Comparison of ENCODE assay signal across 8 cellular contexts in the genomic region with DNA sequence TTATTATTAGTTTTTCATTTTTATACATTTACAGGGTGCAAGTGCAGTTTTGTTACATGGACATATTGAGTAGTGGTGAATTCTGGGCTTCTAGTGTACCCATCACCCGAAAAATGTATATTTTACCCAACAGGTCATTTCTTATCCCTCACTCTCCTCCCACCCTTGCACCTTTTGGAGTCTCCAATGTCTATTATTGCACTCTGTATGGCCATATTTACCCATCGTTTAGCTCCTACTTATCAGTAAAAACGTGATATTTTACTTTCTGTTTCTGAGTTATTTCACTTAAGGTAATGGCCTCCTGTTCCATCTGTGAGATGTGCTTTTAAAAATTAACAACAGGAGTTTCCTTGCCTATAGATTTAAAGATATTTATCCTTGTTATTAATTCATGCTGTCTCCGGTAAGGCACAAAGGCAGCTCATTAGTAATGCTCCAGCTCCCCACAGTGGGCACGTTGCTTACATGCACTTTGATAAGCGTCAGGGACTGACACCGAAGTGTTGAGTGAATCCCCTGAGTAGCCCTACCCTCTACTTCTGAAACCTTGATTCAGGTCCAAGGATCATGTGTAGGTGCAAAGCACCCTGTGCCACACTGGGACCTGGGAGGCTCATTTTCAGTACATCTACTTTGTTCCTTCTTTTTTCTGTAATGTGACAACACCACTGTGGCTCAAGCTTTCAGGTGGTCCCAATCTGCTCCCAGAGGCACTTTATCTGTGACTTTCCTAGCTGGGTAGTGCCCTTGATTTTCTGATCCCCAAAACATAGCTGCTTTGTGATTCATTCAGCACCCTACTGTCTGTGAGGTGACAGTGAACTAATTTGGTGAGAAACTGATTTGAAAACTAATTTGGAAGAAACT. TPM values are rescaled to one million over a fixed set of nuclear protein-coding genes. Genes with fewer than 3 reads are reported as not detected.
DNase-seq lines count a peak whose midpoint lies in the region; TF ChIP-seq lines count a peak whose summit lies in the region.

No MANE protein-coding gene starts in this region.

- POLR2A ChIA-PET in HEK293T (lab: Yijun Ruan, JAX): interaction anchor here (1.0 kb wide), 1 partner anchor 123 kb away, joined by 3 read pairs; a partner anchor contains a TSS

- intact Hi-C loops in dorsolateral prefrontal cortex (cut with DNase I) (loop anchor here (5.0 kb wide), 1 partner anchor 75 kb away; no protein-coding TSS in a partner anchor), lower leg skin (cut with DNase I; ENCODE audit: low total_unique reads) (no loop called here)

- peak; percentile 57 for TF ChIP-seq CTCF in GM12872 (IDR thresholded peaks at IDR 0.05; ENCODE audit: insufficient read depth, low read depth, low read length)
- peak in 48 of 56 donors; percentile 12 to 70 (median 42) for TF ChIP-seq CTCF in dorsolateral prefrontal cortex (IDR thresholded peaks at IDR 0.05 in 54 of 56, conservative IDR thresholded peaks at IDR 0.05 in 2 of 56; ENCODE audit: low read depth in 1 of 56, partially characterized antibody in 56 of 56)
- TF ChIP-seq CTCF in lower leg skin (IDR thresholded peaks at IDR 0.05): no peak

- no peak overlapping the region for H3K27ac ChIP-seq in dorsolateral prefrontal cortex

- WGBS in lower leg skin, 2 donors: 17 to 21% methylated on average over 7 of the region's 7 CpGs

- DNase-seq in A172 (ENCODE audit: low spot score): peak; percentile 53
- DNase-seq in HEK293T (ENCODE audit: extremely low spot score): peak; percentile 47
- peak; percentile 45 for DNase-seq in M059J (ENCODE audit: low read depth)
- DNase-seq in SK-N-DZ (ENCODE audit: low spot score): peak; percentile 59
- peak in 3 of 10 donors; percentile 37 to 55 (median 51) for DNase-seq in dorsolateral prefrontal cortex
- DNase-seq in midbrain (lab: John Stamatoyannopoulos, UW): peak; percentile 16
- no peak for DNase-seq in lower leg skin (ENCODE audit: low spot score in 2 of 2)

- CTCF ChIA-PET in HEK293T (lab: Yijun Ruan, JAX): interaction anchor here (0.5 to 1.9 kb wide), 7 partner anchors 9 to 283 kb away, joined by 3 to 15 read pairs (median 5); no protein-coding TSS in a partner anchor

- H3K4me3 ChIP-seq in dorsolateral prefrontal cortex (no peak overlapping the region), lower leg skin (ENCODE audit: low read depth, poor library complexity, severe bottlenecking) (no peak overlapping the region)

- no peaks in the 10 kb centered on the region for H3K27me3 ChIP-seq in dorsolateral prefrontal cortex

- TF ChIP-seq POLR2A in lower leg skin (IDR thresholded peaks at IDR 0.05): no peak

TF ChIP-seq in HEK293T, 16 proteins besides CTCF, POLR2A, EP300 and RAD21:
- TF ChIP-seq TARDBP (IDR thresholded peaks at IDR 0.05) (no peak), FOXK2 (IDR thresholded peaks at IDR 0.05) (no peak), FOXA1 (IDR thresholded peaks at IDR 0.05) (no peak), ARNT (IDR thresholded peaks at IDR 0.05) (no peak), NFRKB (IDR thresholded peaks at IDR 0.05) (no peak), LEF1 (IDR thresholded peaks at IDR 0.05; ENCODE audit: borderline replicate concordance) (no peak), FOXM1 (IDR thresholded peaks at IDR 0.05; ENCODE audit: borderline replicate concordance) (no peak), HDGF (IDR thresholded peaks at IDR 0.05; ENCODE audit: borderline replicate concordance) (no peak), L3MBTL2 (conservative IDR thresholded peaks at IDR 0.05) (no peak), SUZ12 (IDR thresholded peaks at IDR 0.05) (no peak), CTBP1 (IDR thresholded peaks at IDR 0.05; ENCODE audit: borderline replicate concordance) (no peak)
- TF ChIP-seq, protein P1, sequence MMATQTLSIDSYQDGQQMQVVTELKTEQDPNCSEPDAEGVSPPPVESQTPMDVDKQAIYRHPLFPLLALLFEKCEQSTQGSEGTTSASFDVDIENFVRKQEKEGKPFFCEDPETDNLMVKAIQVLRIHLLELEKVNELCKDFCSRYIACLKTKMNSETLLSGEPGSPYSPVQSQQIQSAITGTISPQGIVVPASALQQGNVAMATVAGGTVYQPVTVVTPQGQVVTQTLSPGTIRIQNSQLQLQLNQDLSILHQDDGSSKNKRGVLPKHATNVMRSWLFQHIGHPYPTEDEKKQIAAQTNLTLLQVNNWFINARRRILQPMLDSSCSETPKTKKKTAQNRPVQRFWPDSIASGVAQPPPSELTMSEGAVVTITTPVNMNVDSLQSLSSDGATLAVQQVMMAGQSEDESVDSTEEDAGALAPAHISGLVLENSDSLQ (IDR thresholded peaks at IDR 0.05): no peak

RNA-seq across cellular contexts. Expression of a gene that starts 27.3 kb away (rescaled TPM):
- total RNA-seq in A172 (2014; rRNA removed; shearing (Covaris generic)): not detected in 2 replicates
- not detected in 2 replicates for total RNA-seq in M059J (2014; rRNA removed; shearing (Covaris generic))
- polyA plus RNA-seq in SK-N-DZ (2014; cell fraction: cytosol; rRNA removed): not detected in 2 replicates
- polyA plus RNA-seq in SK-N-DZ (2014; cell fraction: nucleus; rRNA removed): 0.08 TPM in 1 of 2 replicates, not detected in the other
- total RNA-seq in dorsolateral prefrontal cortex (under 1 TPM in 1 of 120 experiments, not detected in 119; 0.31 TPM), lower leg skin (1 to 10 TPM in 3 of 4 donors, not detected in 1; 1.5 to 2.9 (median 2.2) TPM)

RNA-seq across cellular contexts. Expression of a gene that starts 52.8 kb away (rescaled TPM):
- not detected in 2 replicates for total RNA-seq in A172 (2014; rRNA removed; shearing (Covaris generic))
- not detected in 2 replicates for total RNA-seq in M059J (2014; rRNA removed; shearing (Covaris generic))
- polyA plus RNA-seq in SK-N-DZ (2014; cell fraction: cytosol; rRNA removed): not detected in 2 replicates
- not detected in 2 replicates for polyA plus RNA-seq in SK-N-DZ (2014; cell fraction: nucleus; rRNA removed)
- total RNA-seq in dorsolateral prefrontal cortex: not detected
- not detected for total RNA-seq in lower leg skin

Comparison
In these comparisons a context has a peak if more than half of its experiments do, and no peak if none do; other contexts are left out.
1. DNase-seq: peak in A172 (single experiment), HEK293T (single experiment), M059J (single experiment), SK-N-DZ (single experiment) and midbrain (single experiment); none in lower leg skin (0 of 2).
2. CTCF ChIP-seq: peak in GM12872 (single experiment) and dorsolateral prefrontal cortex (48 of 56); none in lower leg skin (0 of 3).